In the genomic region with DNA sequence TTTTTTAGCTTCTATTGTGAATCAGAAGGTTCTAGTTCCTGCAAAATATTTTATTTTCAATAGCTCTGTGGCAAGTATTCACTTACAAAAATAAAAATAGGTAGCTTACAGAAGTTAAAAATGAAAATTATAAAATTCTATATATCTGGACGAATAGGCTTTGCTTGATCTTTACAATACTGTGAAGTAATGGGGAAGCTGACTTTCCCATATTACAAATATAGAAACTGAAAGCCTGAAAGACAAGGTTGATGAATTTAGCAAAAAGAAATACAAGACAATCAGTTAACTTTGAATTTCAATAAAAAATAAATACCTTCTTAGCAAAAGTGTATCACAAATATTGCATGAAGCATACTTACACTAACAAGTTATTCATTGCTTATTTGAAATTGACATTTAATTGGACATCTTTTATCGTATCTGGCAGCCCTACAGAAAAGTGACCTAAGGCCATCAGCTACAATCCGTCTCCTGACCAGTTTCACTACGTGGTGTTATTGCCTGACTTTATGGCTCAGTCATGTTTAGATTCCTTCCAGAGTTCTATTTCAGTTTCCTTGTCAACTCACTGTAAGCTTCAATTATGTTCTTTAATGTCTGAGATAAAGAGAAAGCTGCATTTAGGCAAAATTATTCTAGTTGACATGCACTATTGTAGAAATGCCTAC, we compare ENCODE assay signal across 14 cellular contexts.
A peak's percentile ranks its signal among the peaks of the same experiment; 100 is the strongest.
DNase-seq lines count a peak whose midpoint lies in the region; ATAC-seq and TF ChIP-seq lines count a peak whose summit lies in the region.
"Had no signal": no experiment of that assay in that cellular context is flagged by ENCODE, and none has a peak within 500 bp of the region (broad histone marks: within the 10 kb centered on the region; RNA-seq: fewer than 3 reads in every experiment).

No MANE protein-coding gene starts in this region.

- no peaks in the 10 kb centered on the region for H3K9me3 Mint-ChIP-seq in nephron progenitor cell
- H3K9me3 Mint-ChIP-seq: endodermal cell had no signal

- H3K27ac Mint-ChIP-seq in nephron progenitor cell, result peak overlapping the region; percentile 92
- H3K27ac Mint-ChIP-seq: endodermal cell; natural killer cell treated with Interleukin-12 subunit alpha and Interleukin-12 subunit beta and Interleukin-15 and Interleukin-18, amount 100 ng/mL, for 72 hours had no signal

- TF ChIP-seq CTCF in nephron progenitor cell (IDR thresholded peaks at IDR 0.05), result no peak

- no peaks in the 10 kb centered on the region for H3K27me3 Mint-ChIP-seq in nephron progenitor cell (ENCODE audit: low read depth, poor library complexity)
- H3K27me3 Mint-ChIP-seq: natural killer cell treated with Interleukin-12 subunit alpha and Interleukin-12 subunit beta and Interleukin-15 and Interleukin-18, amount 100 ng/mL, for 72 hours had no signal

- DNase-seq in nephron progenitor cell (no peak), GF-D8 (lab: John Stamatoyannopoulos, UW) (no peak), NCI-H1105 treated with DMSO at 0.1 percent for 48 hours (lab: John Stamatoyannopoulos, UW) (no peak)
- DNase-seq: aorta, endodermal cell, hippocampal formation, kidney, NCI-H187, NCI-H446 treated with DMSO at 0.1 percent for 48 hours had no signal

- ATAC-seq in GM18520 (IDR thresholded peaks at IDR 0.05; ENCODE audit: unreplicated experiment), result peak; percentile 31
- peak; percentile 58 for ATAC-seq in GM21529 (IDR thresholded peaks at IDR 0.05; ENCODE audit: unreplicated experiment)
- peak; percentile 50 for ATAC-seq in HG03439 (IDR thresholded peaks at IDR 0.05; ENCODE audit: unreplicated experiment)
- ATAC-seq in HG02870 (IDR thresholded peaks at IDR 0.05; ENCODE audit: unreplicated experiment), result no peak
- ATAC-seq: natural killer cell treated with Interleukin-12 subunit alpha and Interleukin-12 subunit beta and Interleukin-15 and Interleukin-18, amount 100 ng/mL, for 72 hours had no signal

- H3K4me1 Mint-ChIP-seq in nephron progenitor cell, result peaks cover 11% of the 10 kb centered on the region
- H3K4me1 Mint-ChIP-seq: endodermal cell had no signal

- H3K4me3 Mint-ChIP-seq in nephron progenitor cell, result no peak overlapping the region
- H3K4me3 Mint-ChIP-seq: endodermal cell; natural killer cell treated with Interleukin-12 subunit alpha and Interleukin-12 subunit beta and Interleukin-15 and Interleukin-18, amount 100 ng/mL, for 72 hours had no signal

- H3K36me3 Mint-ChIP-seq in nephron progenitor cell (ENCODE audit: low read depth), result peaks cover 17% of the 10 kb centered on the region
- H3K36me3 Mint-ChIP-seq: natural killer cell treated with Interleukin-12 subunit alpha and Interleukin-12 subunit beta and Interleukin-15 and Interleukin-18, amount 100 ng/mL, for 72 hours had no signal
